Comparison of ENCODE assay signal across 21 cellular contexts in genomic region chr4:107546637-107547036, GRCh38.
"Had no signal": no experiment of that assay in that cellular context is flagged by ENCODE, and none has a peak within 500 bp of the region (broad histone marks: within the 10 kb centered on the region; RNA-seq: fewer than 3 reads in every experiment).

No MANE protein-coding gene starts in this region.

- H3K9me3 ChIP-seq: colonic mucosa, prostate gland, right atrium auricular region, tibial artery had no signal

- H3K4me1 ChIP-seq: colonic mucosa, prostate gland, right atrium auricular region, tibial artery had no signal

- H3K27ac ChIP-seq: colonic mucosa, prostate gland, right atrium auricular region, tibial artery had no signal

- H3K36me3 ChIP-seq: colonic mucosa, prostate gland, right atrium auricular region, tibial artery had no signal

- ATAC-seq: activated CD8-positive, alpha-beta memory T cell treated with anti-CD3 and anti-CD28 coated beads, Interleukin-2, amount 10 ng/mL, durations not matched to agents 7 days and 5 days; activated T-helper 17 cell treated with anti-CD3 and anti-CD28 coated beads, Interleukin-2, amount 50 U/mL, for 72 hours; naive thymus-derived CD4-positive, alpha-beta T cell; stimulated activated naive CD8-positive, alpha-beta T cell treated with anti-CD3 and anti-CD28 coated beads, Interleukin-15, Interleukin-2, amounts not matched to agents 100 U/mL and 50 U/mL, for 24 hours had no signal

- H3K27ac Mint-ChIP-seq: activated B cell treated with CpG ODN at 0.5 μM for 24 hours; activated CD4-positive, alpha-beta memory T cell treated with anti-CD3 and anti-CD28 coated beads, Interleukin-2, amount 10 ng/mL, durations not matched to agents 7 days and 5 days; activated CD8-positive, alpha-beta memory T cell treated with anti-CD3 and anti-CD28 coated beads, Interleukin-2, amount 10 ng/mL, durations not matched to agents 7 days and 5 days; activated naive CD8-positive, alpha-beta T cell treated with anti-CD3 and anti-CD28 coated beads, Interleukin-2, amount 10 ng/mL, durations not matched to agents 7 days and 5 days; activated T-helper 17 cell treated with anti-CD3 and anti-CD28 coated beads, Interleukin-2, amount 50 U/mL, for 72 hours; endodermal cell; immature natural killer cell; naive thymus-derived CD4-positive, alpha-beta T cell had no signal

- DNase-seq: activated B cell treated with CpG ODN at 0.5 μM for 24 hours; activated CD4-positive, alpha-beta memory T cell treated with anti-CD3 and anti-CD28 coated beads, Interleukin-2, amount 10 ng/mL, durations not matched to agents 7 days and 5 days; activated CD4-positive, alpha-beta T cell treated with anti-CD3 and anti-CD28 coated beads for 4 hours; activated CD8-positive, alpha-beta memory T cell treated with anti-CD3 and anti-CD28 coated beads, Interleukin-2, amount 10 ng/mL, durations not matched to agents 7 days and 5 days; activated naive CD4-positive, alpha-beta T cell treated with Interleukin-2 at 50 U/mL for 16 hours; activated naive CD8-positive, alpha-beta T cell treated with anti-CD3 and anti-CD28 coated beads, Interleukin-2, amount 10 ng/mL, durations not matched to agents 7 days and 5 days; activated T-cell treated with anti-CD3 and anti-CD28 coated beads, Interleukin-2, amount 50 U/mL, for 1 hour; amygdala; central memory CD4-positive, alpha-beta T cell; colonic mucosa; endodermal cell; erythroblast; immature natural killer cell; mesenchymal stem cell; naive thymus-derived CD4-positive, alpha-beta T cell; stimulated activated naive CD8-positive, alpha-beta T cell treated with anti-CD3 and anti-CD28 coated beads, Interleukin-15, Interleukin-2, amounts not matched to agents 100 U/mL and 50 U/mL, for 24 hours; substantia nigra; tibial artery had no signal

- H3K36me3 Mint-ChIP-seq: activated CD8-positive, alpha-beta memory T cell treated with anti-CD3 and anti-CD28 coated beads, Interleukin-2, amount 10 ng/mL, durations not matched to agents 7 days and 5 days; activated naive CD8-positive, alpha-beta T cell treated with anti-CD3 and anti-CD28 coated beads, Interleukin-2, amount 10 ng/mL, durations not matched to agents 7 days and 5 days; immature natural killer cell; naive thymus-derived CD4-positive, alpha-beta T cell had no signal

- H3K27me3 ChIP-seq: colonic mucosa, right atrium auricular region, tibial artery had no signal

- H3K9me3 Mint-ChIP-seq: activated B cell treated with CpG ODN at 0.5 μM for 24 hours; activated CD4-positive, alpha-beta memory T cell treated with anti-CD3 and anti-CD28 coated beads, Interleukin-2, amount 10 ng/mL, durations not matched to agents 7 days and 5 days; activated naive CD8-positive, alpha-beta T cell treated with anti-CD3 and anti-CD28 coated beads, Interleukin-2, amount 10 ng/mL, durations not matched to agents 7 days and 5 days; endodermal cell had no signal

- H3K4me1 Mint-ChIP-seq: activated B cell treated with CpG ODN at 0.5 μM for 24 hours; activated naive CD8-positive, alpha-beta T cell treated with anti-CD3 and anti-CD28 coated beads, Interleukin-2, amount 10 ng/mL, durations not matched to agents 7 days and 5 days; activated T-helper 17 cell treated with anti-CD3 and anti-CD28 coated beads, Interleukin-2, amount 50 U/mL, for 72 hours; immature natural killer cell had no signal

- H3K4me3 ChIP-seq: colonic mucosa, prostate gland, right atrium auricular region, tibial artery had no signal

- H3K27me3 Mint-ChIP-seq: activated T-helper 17 cell treated with anti-CD3 and anti-CD28 coated beads, Interleukin-2, amount 50 U/mL, for 72 hours had no signal

- H3K4me3 Mint-ChIP-seq: activated B cell treated with CpG ODN at 0.5 μM for 24 hours; activated CD4-positive, alpha-beta memory T cell treated with anti-CD3 and anti-CD28 coated beads, Interleukin-2, amount 10 ng/mL, durations not matched to agents 7 days and 5 days; activated CD8-positive, alpha-beta memory T cell treated with anti-CD3 and anti-CD28 coated beads, Interleukin-2, amount 10 ng/mL, durations not matched to agents 7 days and 5 days; activated naive CD8-positive, alpha-beta T cell treated with anti-CD3 and anti-CD28 coated beads, Interleukin-2, amount 10 ng/mL, durations not matched to agents 7 days and 5 days; activated T-helper 17 cell treated with anti-CD3 and anti-CD28 coated beads, Interleukin-2, amount 50 U/mL, for 72 hours; endodermal cell; immature natural killer cell; naive thymus-derived CD4-positive, alpha-beta T cell had no signal
